8 cellular contexts compared by ENCODE assay signal in genomic region chr13:110116072-110116487, GRCh38.
DNase-seq lines count a peak whose midpoint lies in the region; ATAC-seq and TF ChIP-seq lines count a peak whose summit lies in the region.

No MANE protein-coding gene starts in this region.

- peak overlapping the region; percentile 43 for H3K9ac ChIP-seq in SK-N-MC (ENCODE audit: insufficient read length)

- H3K4me1 Mint-ChIP-seq in brain = peaks cover 7% of the 10 kb centered on the region
- H3K4me1 Mint-ChIP-seq in stimulated activated naive B cell treated with anti-CD40 and anti-IgM and Interleukin-4, amounts not matched to agents 10 μg/mL and 1 μg/mL and 100 μg/mL, for 72 hours = peaks cover 2 to 6% of the 10 kb centered on the region in 2 donors

- DNase-seq in ELF-1 (ENCODE audit: low read depth, low spot score) = peak; percentile 93
- DNase-seq in SK-N-MC (ENCODE audit: low read depth, low spot score) = peak; percentile 61
- peak; percentile 73 for DNase-seq in left lobe of liver (ENCODE audit: low spot score)
- no peak for DNase-seq in stimulated activated naive B cell treated with anti-CD40 and anti-IgM and Interleukin-4, amounts not matched to agents 10 μg/mL and 1 μg/mL and 100 μg/mL, for 72 hours
- DNase-seq in NCI-H2029 treated with DMSO at 0.1 percent for 48 hours (lab: John Stamatoyannopoulos, UW) = no peak

- peak; percentile 59 to 81 for TF ChIP-seq CTCF in brain (conservative IDR thresholded peaks at IDR 0.05)

- no peaks in the 10 kb centered on the region for H3K36me3 ChIP-seq in SK-N-MC (ENCODE audit: insufficient read depth, low read length)

- peak overlapping the region in 1 of 5 experiments; percentile 64 for H3K4me3 Mint-ChIP-seq in brain
- peak overlapping the region in 1 of 2 donors; percentile 15 for H3K4me3 Mint-ChIP-seq in stimulated activated naive B cell treated with anti-CD40 and anti-IgM and Interleukin-4, amounts not matched to agents 10 μg/mL and 1 μg/mL and 100 μg/mL, for 72 hours

- H3K27me3 Mint-ChIP-seq in brain = peaks cover 7% of the 10 kb centered on the region
- H3K27me3 Mint-ChIP-seq in stimulated activated naive B cell treated with anti-CD40 and anti-IgM and Interleukin-4, amounts not matched to agents 10 μg/mL and 1 μg/mL and 100 μg/mL, for 72 hours = peaks cover 19 to 28% of the 10 kb centered on the region in 2 donors

- peak overlapping the region; percentile 59 for H3K4me3 ChIP-seq in SK-N-MC

- H3K27ac Mint-ChIP-seq in brain = no peak overlapping the region
- no peak overlapping the region for H3K27ac Mint-ChIP-seq in stimulated activated naive B cell treated with anti-CD40 and anti-IgM and Interleukin-4, amounts not matched to agents 10 μg/mL and 1 μg/mL and 100 μg/mL, for 72 hours

- H3K9me3 Mint-ChIP-seq in brain = peaks cover 2 to 11% (median 4%) of the 10 kb centered on the region in 5 experiments
- no peaks in the 10 kb centered on the region for H3K9me3 Mint-ChIP-seq in stimulated activated naive B cell treated with anti-CD40 and anti-IgM and Interleukin-4, amounts not matched to agents 10 μg/mL and 1 μg/mL and 100 μg/mL, for 72 hours

- H3K36me3 Mint-ChIP-seq in brain = no peaks in the 10 kb centered on the region
- no peaks in the 10 kb centered on the region for H3K36me3 Mint-ChIP-seq in stimulated activated naive B cell treated with anti-CD40 and anti-IgM and Interleukin-4, amounts not matched to agents 10 μg/mL and 1 μg/mL and 100 μg/mL, for 72 hours

- ATAC-seq in HG02571 (IDR thresholded peaks at IDR 0.05; ENCODE audit: unreplicated experiment) (peak; percentile 51), left lobe of liver (peak; percentile 99), GM18861 (IDR thresholded peaks at IDR 0.05; ENCODE audit: unreplicated experiment) (no peak)
- peak; percentile 66 to 73 for ATAC-seq in stimulated activated naive B cell treated with anti-CD40 and anti-IgM and Interleukin-4, amounts not matched to agents 10 μg/mL and 1 μg/mL and 100 μg/mL, for 72 hours (replicated peaks)

- peak overlapping the region; percentile 72 for H3K27ac ChIP-seq in SK-N-MC

- H3K9me3 ChIP-seq in SK-N-MC (ENCODE audit: low read depth, low read length) = no peaks in the 10 kb centered on the region

Comparison
In these comparisons a context has a peak if more than half of its experiments do, and no peak if none do; other contexts are left out.
1. DNase-seq: peak in ELF-1 (single experiment), SK-N-MC (single experiment) and left lobe of liver (single experiment); none in stimulated activated naive B cell treated with anti-CD40 and anti-IgM and Interleukin-4, amounts not matched to agents 10 μg/mL and 1 μg/mL and 100 μg/mL, for 72 hours (single experiment) and NCI-H2029 treated with DMSO at 0.1 percent for 48 hours (single experiment).